1 cellular context compared by ENCODE assay signal in the genomic region with DNA sequence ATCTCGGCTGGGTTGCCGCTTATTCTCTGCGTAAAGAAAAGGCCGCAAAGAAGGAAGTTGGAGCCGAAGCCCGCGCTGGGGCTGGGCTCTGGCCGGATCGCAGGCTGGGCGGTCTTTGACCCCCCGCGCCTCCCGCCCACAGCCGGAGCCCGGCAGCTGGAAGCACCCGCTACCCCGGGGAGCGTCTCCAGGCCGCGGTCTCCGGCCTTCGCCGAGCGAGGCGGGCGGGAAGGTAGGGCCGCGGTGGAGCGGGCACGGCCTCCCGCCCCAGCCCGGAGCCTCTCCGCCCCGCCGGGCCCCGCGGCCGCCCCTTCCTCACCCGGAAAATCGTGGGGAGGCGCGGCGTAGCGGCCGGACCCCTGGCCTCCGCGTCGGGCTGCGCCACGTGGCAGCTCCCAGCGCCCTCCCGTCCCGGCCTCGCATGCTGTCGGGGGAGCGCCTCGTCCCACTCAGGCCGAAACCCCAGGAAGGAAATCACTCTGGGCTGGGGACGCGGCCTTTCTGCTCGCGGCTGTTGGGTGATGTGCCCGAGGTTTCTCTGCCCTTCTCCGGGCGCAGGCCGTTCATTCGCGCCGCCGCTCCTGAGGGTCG.
TF ChIP-seq lines count a peak whose summit lies in the region.

No MANE protein-coding gene starts in this region.

TF ChIP-seq in HepG2, 621 proteins besides CTCF, POLR2A, EP300 and RAD21 (continued from another document and continues in another):
- TF ChIP-seq, protein P1, sequence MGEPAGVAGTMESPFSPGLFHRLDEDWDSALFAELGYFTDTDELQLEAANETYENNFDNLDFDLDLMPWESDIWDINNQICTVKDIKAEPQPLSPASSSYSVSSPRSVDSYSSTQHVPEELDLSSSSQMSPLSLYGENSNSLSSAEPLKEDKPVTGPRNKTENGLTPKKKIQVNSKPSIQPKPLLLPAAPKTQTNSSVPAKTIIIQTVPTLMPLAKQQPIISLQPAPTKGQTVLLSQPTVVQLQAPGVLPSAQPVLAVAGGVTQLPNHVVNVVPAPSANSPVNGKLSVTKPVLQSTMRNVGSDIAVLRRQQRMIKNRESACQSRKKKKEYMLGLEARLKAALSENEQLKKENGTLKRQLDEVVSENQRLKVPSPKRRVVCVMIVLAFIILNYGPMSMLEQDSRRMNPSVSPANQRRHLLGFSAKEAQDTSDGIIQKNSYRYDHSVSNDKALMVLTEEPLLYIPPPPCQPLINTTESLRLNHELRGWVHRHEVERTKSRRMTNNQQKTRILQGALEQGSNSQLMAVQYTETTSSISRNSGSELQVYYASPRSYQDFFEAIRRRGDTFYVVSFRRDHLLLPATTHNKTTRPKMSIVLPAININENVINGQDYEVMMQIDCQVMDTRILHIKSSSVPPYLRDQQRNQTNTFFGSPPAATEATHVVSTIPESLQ (CRISPR knock-in tag; conservative IDR thresholded peaks at IDR 0.05) = no peak
- TF ChIP-seq XRCC5 (optimal IDR thresholded peaks at IDR 0.05; ENCODE audit: low read length) (no peak), ZNF546 (CRISPR knock-in tag; conservative IDR thresholded peaks at IDR 0.05) (peak; percentile 72; the same call in 1 of the 2 replicates), SRSF4 (IDR thresholded peaks at IDR 0.05; ENCODE audit: low read depth, low read length, poor library complexity, severe bottlenecking) (no peak), ZNF772 (CRISPR knock-in tag; IDR thresholded peaks at IDR 0.05) (peak; percentile 20; the same call in 1 of the 2 replicates), RAD51 (IDR thresholded peaks at IDR 0.05; ENCODE audit: borderline replicate concordance) (no peak), ZNF615 (CRISPR knock-in tag; IDR thresholded peaks at IDR 0.05; ENCODE audit: borderline replicate concordance) (no peak), NFIC (IDR thresholded peaks at IDR 0.05; ENCODE audit: low read length) (no peak), ARNT (IDR thresholded peaks at IDR 0.05) (no peak), EEA1 (CRISPR knock-in tag; IDR thresholded peaks at IDR 0.05; ENCODE audit: borderline replicate concordance) (peak; percentile 59; the same call in 1 of the 2 replicates), SIX4 (CRISPR knock-in tag; IDR thresholded peaks at IDR 0.05) (no peak), EZH2 (conservative IDR thresholded peaks at IDR 0.05; ENCODE audit: low read depth, low read length) (0 out of 2 replicates have a peak, but pooled peaks have one; percentile 78), MED13 (CRISPR knock-in tag; IDR thresholded peaks at IDR 0.05) (no peak), ASH2L (IDR thresholded peaks at IDR 0.05; ENCODE audit: insufficient read length, low read depth, low read length) (no peak), DMAP1 (CRISPR knock-in tag; IDR thresholded peaks at IDR 0.05) (0 out of 2 replicates have a peak, but pooled peaks have one; percentile 15), ELF1 (CRISPR knock-in tag; IDR thresholded peaks at IDR 0.05) (no peak), TGIF2 (CRISPR knock-in tag; IDR thresholded peaks at IDR 0.05) (no peak), ZNF460 (CRISPR knock-in tag; IDR thresholded peaks at IDR 0.05; ENCODE audit: borderline replicate concordance) (no peak), RCOR2 (CRISPR knock-in tag; IDR thresholded peaks at IDR 0.05) (no peak), STAT5B (CRISPR knock-in tag; IDR thresholded peaks at IDR 0.05) (no peak), FIP1L1 (IDR thresholded peaks at IDR 0.05; ENCODE audit: borderline replicate concordance, insufficient read depth, low read depth, low read length) (no peak), ZNF747 (CRISPR knock-in tag; IDR thresholded peaks at IDR 0.05; ENCODE audit: borderline replicate concordance) (0 out of 2 replicates have a peak, but pooled peaks have one; percentile 38), ZSCAN21 (CRISPR knock-in tag; IDR thresholded peaks at IDR 0.05; ENCODE audit: borderline replicate concordance) (peak; percentile 54; the same call in 1 of the 2 replicates), ZNF451 (CRISPR knock-in tag; IDR thresholded peaks at IDR 0.05) (peak; percentile 9; the same call in 1 of the 2 replicates), JUNB (CRISPR knock-in tag; IDR thresholded peaks at IDR 0.05; ENCODE audit: borderline replicate concordance) (no peak), NFYC (CRISPR knock-in tag; IDR thresholded peaks at IDR 0.05) (no peak), PITX1 (CRISPR knock-in tag; IDR thresholded peaks at IDR 0.05) (no peak), ZNF253 (CRISPR knock-in tag; IDR thresholded peaks at IDR 0.05; ENCODE audit: borderline replicate concordance) (no peak; the same call in 1 of the 2 replicates), ZNF256 (CRISPR knock-in tag; conservative IDR thresholded peaks at IDR 0.05) (no peak), CREB1 (IDR thresholded peaks at IDR 0.05) (no peak), CREB1 (CRISPR knock-in tag; IDR thresholded peaks at IDR 0.05) (no peak), ZNF468 (CRISPR knock-in tag; IDR thresholded peaks at IDR 0.05) (0 out of 2 replicates have a peak, but pooled peaks have one; percentile 75), TBX3 (IDR thresholded peaks at IDR 0.05; ENCODE audit: borderline replicate concordance) (no peak), SMARCC2 (IDR thresholded peaks at IDR 0.05) (no peak)
- TF ChIP-seq, protein P2, sequence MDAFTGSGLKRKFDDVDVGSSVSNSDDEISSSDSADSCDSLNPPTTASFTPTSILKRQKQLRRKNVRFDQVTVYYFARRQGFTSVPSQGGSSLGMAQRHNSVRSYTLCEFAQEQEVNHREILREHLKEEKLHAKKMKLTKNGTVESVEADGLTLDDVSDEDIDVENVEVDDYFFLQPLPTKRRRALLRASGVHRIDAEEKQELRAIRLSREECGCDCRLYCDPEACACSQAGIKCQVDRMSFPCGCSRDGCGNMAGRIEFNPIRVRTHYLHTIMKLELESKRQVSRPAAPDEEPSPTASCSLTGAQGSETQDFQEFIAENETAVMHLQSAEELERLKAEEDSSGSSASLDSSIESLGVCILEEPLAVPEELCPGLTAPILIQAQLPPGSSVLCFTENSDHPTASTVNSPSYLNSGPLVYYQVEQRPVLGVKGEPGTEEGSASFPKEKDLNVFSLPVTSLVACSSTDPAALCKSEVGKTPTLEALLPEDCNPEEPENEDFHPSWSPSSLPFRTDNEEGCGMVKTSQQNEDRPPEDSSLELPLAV (CRISPR knock-in tag; conservative IDR thresholded peaks at IDR 0.05; ENCODE audit: low read depth) = no peak
- TF ChIP-seq, protein P3, sequence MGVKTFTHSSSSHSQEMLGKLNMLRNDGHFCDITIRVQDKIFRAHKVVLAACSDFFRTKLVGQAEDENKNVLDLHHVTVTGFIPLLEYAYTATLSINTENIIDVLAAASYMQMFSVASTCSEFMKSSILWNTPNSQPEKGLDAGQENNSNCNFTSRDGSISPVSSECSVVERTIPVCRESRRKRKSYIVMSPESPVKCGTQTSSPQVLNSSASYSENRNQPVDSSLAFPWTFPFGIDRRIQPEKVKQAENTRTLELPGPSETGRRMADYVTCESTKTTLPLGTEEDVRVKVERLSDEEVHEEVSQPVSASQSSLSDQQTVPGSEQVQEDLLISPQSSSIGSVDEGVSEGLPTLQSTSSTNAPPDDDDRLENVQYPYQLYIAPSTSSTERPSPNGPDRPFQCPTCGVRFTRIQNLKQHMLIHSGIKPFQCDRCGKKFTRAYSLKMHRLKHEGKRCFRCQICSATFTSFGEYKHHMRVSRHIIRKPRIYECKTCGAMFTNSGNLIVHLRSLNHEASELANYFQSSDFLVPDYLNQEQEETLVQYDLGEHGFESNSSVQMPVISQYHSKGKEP (CRISPR knock-in tag; IDR thresholded peaks at IDR 0.05) = no peak
- TF ChIP-seq, protein P4, sequence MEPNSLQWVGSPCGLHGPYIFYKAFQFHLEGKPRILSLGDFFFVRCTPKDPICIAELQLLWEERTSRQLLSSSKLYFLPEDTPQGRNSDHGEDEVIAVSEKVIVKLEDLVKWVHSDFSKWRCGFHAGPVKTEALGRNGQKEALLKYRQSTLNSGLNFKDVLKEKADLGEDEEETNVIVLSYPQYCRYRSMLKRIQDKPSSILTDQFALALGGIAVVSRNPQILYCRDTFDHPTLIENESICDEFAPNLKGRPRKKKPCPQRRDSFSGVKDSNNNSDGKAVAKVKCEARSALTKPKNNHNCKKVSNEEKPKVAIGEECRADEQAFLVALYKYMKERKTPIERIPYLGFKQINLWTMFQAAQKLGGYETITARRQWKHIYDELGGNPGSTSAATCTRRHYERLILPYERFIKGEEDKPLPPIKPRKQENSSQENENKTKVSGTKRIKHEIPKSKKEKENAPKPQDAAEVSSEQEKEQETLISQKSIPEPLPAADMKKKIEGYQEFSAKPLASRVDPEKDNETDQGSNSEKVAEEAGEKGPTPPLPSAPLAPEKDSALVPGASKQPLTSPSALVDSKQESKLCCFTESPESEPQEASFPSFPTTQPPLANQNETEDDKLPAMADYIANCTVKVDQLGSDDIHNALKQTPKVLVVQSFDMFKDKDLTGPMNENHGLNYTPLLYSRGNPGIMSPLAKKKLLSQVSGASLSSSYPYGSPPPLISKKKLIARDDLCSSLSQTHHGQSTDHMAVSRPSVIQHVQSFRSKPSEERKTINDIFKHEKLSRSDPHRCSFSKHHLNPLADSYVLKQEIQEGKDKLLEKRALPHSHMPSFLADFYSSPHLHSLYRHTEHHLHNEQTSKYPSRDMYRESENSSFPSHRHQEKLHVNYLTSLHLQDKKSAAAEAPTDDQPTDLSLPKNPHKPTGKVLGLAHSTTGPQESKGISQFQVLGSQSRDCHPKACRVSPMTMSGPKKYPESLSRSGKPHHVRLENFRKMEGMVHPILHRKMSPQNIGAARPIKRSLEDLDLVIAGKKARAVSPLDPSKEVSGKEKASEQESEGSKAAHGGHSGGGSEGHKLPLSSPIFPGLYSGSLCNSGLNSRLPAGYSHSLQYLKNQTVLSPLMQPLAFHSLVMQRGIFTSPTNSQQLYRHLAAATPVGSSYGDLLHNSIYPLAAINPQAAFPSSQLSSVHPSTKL (CRISPR knock-in tag; IDR thresholded peaks at IDR 0.05) = peak; percentile 15; the same call in 1 of the 2 replicates
- TF ChIP-seq, protein P5, sequence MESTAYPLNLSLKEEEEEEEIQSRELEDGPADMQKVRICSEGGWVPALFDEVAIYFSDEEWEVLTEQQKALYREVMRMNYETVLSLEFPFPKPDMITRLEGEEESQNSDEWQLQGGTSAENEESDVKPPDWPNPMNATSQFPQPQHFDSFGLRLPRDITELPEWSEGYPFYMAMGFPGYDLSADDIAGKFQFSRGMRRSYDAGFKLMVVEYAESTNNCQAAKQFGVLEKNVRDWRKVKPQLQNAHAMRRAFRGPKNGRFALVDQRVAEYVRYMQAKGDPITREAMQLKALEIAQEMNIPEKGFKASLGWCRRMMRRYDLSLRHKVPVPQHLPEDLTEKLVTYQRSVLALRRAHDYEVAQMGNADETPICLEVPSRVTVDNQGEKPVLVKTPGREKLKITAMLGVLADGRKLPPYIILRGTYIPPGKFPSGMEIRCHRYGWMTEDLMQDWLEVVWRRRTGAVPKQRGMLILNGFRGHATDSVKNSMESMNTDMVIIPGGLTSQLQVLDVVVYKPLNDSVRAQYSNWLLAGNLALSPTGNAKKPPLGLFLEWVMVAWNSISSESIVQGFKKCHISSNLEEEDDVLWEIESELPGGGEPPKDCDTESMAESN (CRISPR knock-in tag; conservative IDR thresholded peaks at IDR 0.05) = peak; percentile 31; the same call in 1 of the 2 replicates
- TF ChIP-seq, protein P6, sequence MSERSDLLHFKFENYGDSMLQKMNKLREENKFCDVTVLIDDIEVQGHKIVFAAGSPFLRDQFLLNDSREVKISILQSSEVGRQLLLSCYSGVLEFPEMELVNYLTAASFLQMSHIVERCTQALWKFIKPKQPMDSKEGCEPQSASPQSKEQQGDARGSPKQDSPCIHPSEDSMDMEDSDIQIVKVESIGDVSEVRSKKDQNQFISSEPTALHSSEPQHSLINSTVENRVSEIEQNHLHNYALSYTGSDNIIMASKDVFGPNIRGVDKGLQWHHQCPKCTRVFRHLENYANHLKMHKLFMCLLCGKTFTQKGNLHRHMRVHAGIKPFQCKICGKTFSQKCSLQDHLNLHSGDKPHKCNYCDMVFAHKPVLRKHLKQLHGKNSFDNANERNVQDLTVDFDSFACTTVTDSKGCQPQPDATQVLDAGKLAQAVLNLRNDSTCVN (CRISPR knock-in tag; IDR thresholded peaks at IDR 0.05; ENCODE audit: borderline replicate concordance) = no peak
- TF ChIP-seq, protein P7, sequence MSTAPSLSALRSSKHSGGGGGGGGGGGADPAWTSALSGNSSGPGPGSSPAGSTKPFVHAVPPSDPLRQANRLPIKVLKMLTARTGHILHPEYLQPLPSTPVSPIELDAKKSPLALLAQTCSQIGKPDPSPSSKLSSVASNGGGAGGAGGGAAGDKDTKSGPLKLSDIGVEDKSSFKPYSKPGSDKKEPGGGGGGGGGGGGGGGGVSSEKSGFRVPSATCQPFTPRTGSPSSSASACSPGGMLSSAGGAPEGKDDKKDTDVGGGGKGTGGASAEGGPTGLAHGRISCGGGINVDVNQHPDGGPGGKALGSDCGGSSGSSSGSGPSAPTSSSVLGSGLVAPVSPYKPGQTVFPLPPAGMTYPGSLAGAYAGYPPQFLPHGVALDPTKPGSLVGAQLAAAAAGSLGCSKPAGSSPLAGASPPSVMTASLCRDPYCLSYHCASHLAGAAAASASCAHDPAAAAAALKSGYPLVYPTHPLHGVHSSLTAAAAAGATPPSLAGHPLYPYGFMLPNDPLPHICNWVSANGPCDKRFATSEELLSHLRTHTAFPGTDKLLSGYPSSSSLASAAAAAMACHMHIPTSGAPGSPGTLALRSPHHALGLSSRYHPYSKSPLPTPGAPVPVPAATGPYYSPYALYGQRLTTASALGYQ (CRISPR knock-in tag; IDR thresholded peaks at IDR 0.05) = no peak; the same call in 1 of the 2 replicates
- TF ChIP-seq, protein P8, sequence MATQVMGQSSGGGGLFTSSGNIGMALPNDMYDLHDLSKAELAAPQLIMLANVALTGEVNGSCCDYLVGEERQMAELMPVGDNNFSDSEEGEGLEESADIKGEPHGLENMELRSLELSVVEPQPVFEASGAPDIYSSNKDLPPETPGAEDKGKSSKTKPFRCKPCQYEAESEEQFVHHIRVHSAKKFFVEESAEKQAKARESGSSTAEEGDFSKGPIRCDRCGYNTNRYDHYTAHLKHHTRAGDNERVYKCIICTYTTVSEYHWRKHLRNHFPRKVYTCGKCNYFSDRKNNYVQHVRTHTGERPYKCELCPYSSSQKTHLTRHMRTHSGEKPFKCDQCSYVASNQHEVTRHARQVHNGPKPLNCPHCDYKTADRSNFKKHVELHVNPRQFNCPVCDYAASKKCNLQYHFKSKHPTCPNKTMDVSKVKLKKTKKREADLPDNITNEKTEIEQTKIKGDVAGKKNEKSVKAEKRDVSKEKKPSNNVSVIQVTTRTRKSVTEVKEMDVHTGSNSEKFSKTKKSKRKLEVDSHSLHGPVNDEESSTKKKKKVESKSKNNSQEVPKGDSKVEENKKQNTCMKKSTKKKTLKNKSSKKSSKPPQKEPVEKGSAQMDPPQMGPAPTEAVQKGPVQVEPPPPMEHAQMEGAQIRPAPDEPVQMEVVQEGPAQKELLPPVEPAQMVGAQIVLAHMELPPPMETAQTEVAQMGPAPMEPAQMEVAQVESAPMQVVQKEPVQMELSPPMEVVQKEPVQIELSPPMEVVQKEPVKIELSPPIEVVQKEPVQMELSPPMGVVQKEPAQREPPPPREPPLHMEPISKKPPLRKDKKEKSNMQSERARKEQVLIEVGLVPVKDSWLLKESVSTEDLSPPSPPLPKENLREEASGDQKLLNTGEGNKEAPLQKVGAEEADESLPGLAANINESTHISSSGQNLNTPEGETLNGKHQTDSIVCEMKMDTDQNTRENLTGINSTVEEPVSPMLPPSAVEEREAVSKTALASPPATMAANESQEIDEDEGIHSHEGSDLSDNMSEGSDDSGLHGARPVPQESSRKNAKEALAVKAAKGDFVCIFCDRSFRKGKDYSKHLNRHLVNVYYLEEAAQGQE (IDR thresholded peaks at IDR 0.05; ENCODE audit: borderline replicate concordance in 1 of 2, low read depth in 1 of 2, low read length in 2 of 2) = no peak
- TF ChIP-seq, protein P9, sequence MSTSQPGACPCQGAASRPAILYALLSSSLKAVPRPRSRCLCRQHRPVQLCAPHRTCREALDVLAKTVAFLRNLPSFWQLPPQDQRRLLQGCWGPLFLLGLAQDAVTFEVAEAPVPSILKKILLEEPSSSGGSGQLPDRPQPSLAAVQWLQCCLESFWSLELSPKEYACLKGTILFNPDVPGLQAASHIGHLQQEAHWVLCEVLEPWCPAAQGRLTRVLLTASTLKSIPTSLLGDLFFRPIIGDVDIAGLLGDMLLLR (CRISPR knock-in tag; IDR thresholded peaks at IDR 0.05) = peak; percentile 71; the same call in 1 of the 2 replicates
